In the genomic region with DNA sequence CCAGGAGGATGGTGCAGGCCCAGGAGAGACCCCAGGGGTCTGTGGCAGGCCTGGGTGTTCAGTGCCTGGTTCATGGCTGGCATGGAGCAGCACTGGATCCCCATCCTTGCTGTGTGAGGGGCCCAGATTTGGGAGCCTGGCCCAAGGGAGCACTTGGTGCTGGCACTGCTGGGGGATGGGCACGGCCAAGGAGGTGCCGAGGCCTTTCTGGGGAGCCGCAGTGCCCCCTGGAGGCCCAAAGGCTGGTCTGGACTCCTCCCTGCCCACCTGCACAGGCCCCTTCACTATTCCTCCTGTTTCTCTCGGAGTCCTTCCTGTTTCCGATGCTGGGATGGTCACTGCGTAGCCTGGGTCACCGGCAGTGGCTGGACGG, we compare ENCODE assay signal across 8 cellular contexts. TPM values are rescaled to one million over a fixed set of nuclear protein-coding genes. Genes with fewer than 3 reads are reported as not detected.
DNase-seq lines count a peak whose midpoint lies in the region; ATAC-seq and TF ChIP-seq lines count a peak whose summit lies in the region.

No MANE protein-coding gene starts in this region.

- peaks cover 3% of the 10 kb centered on the region for H3K27me3 Mint-ChIP-seq in type B pancreatic cell

- DNase-seq in stimulated activated CD4-positive, alpha-beta T cell treated with anti-CD3 and anti-CD28 coated beads, Interleukin-15, amount 100 ng/mL, for 24 hours = peak; percentile 52
- DNase-seq in stimulated activated CD4-positive, alpha-beta T cell treated with anti-CD3 and anti-CD28 coated beads, Interleukin-4, amount 100 ng/mL, for 24 hours = no peak
- peak; percentile 35 for DNase-seq in NCI-H69 (lab: John Stamatoyannopoulos, UW)
- peak; percentile 32 for DNase-seq in epithelial cell of esophagus (ENCODE audit: low read depth)
- no peak for DNase-seq in type B pancreatic cell (ENCODE audit: extremely low spot score, unreplicated experiment)
- DNase-seq in coronary artery (ENCODE audit: low spot score) = no peak

- TF ChIP-seq CTCF in epithelial cell of esophagus (IDR thresholded peaks at IDR 0.05; ENCODE audit: insufficient read depth, low read depth, low read length, missing control alignments) (peak; percentile 42), type B pancreatic cell (conservative IDR thresholded peaks at IDR 0.05) (peak; percentile 22), coronary artery (IDR thresholded peaks at IDR 0.05) (no peak)

- H3K4me1 Mint-ChIP-seq in type B pancreatic cell (ENCODE audit: unreplicated experiment) = peaks cover 17% of the 10 kb centered on the region

- peak overlapping the region; percentile 72 for H3K4me3 Mint-ChIP-seq in type B pancreatic cell

- no peak overlapping the region for H3K27ac Mint-ChIP-seq in type B pancreatic cell

- no peaks in the 10 kb centered on the region for H3K9me3 Mint-ChIP-seq in type B pancreatic cell

- H3K4me3 ChIP-seq in epithelial cell of esophagus (ENCODE audit: low read length) (no peak overlapping the region), coronary artery (no peak overlapping the region)

- H3K36me3 Mint-ChIP-seq in type B pancreatic cell = peaks cover 3% of the 10 kb centered on the region

- ATAC-seq in HG03039 (IDR thresholded peaks at IDR 0.05; ENCODE audit: unreplicated experiment) (no peak), GM18867 (IDR thresholded peaks at IDR 0.05; ENCODE audit: unreplicated experiment) (no peak)

- no peak overlapping the region for H3K27ac ChIP-seq in coronary artery

RNA-seq across cellular contexts. Expression of gene LRCOL1, which starts 48.6 kb away (rescaled TPM):
- total RNA-seq in type B pancreatic cell (ENCODE audit: low replicate concordance) = not detected in 2 replicates

RNA-seq across cellular contexts. Expression of gene P2RX2, which starts 56.8 kb away (rescaled TPM):
- 2.8 and 5.4 TPM in 2 replicates for total RNA-seq in type B pancreatic cell (ENCODE audit: low replicate concordance)

Comparison
In these comparisons a context has a peak if more than half of its experiments do, and no peak if none do; other contexts are left out.
1. DNase-seq: peak in stimulated activated CD4-positive, alpha-beta T cell treated with anti-CD3 and anti-CD28 coated beads, Interleukin-15, amount 100 ng/mL, for 24 hours (single experiment), NCI-H69 (single experiment) and epithelial cell of esophagus (single experiment); none in stimulated activated CD4-positive, alpha-beta T cell treated with anti-CD3 and anti-CD28 coated beads, Interleukin-4, amount 100 ng/mL, for 24 hours (single experiment), type B pancreatic cell (single experiment) and coronary artery (single experiment).